ENCODE assay signal across 1 cellular context in the genomic region with DNA sequence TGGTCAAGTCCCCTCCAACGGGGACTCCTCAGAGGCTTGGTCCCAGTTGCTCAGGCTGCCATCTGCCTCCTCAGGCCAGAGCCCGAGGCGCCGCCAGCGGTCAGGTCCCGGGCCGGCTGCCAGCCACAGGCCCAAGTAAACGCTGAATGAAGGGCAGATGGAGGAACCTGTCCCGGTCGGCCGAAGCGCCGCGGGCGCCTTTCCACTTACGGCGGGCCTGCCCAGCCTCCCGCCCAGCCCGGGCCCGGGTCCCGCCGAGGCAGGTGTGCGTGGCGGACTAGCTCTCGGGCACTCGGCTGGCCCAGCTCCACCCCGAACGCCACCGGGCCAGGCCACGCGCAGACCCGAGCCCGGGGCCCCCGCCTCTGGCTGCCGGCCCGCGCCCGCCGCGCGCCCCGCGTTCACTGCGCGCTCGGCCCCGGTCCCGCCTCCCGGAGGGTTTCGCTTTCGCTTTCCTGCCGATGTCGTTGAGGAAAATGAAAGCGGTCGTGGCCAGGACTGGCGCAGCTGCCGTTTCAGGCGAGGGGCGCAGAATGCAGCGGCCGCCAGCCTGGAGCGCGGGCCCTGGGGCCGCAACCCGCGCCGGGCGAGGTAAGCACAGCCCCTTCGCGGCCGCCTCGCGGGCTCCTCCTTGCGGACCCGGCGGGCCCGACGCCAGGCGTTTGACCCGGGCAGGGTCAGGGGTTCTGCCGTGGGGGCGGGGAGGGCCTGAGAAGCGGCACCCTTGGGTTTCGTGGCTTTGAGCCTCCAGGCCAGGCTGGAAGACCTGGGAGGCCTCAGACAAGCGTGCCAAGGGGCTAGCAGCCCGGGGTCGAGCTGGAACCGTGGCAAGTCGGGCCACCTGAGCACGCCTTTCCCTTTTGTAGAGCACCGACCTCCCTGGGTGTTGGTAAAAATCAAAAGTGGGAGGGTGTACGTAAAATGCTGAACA.
TF ChIP-seq lines count a peak whose summit lies in the region.

No MANE protein-coding gene starts in this region.

TF ChIP-seq in SK-N-SH, 30 proteins besides CTCF, POLR2A, EP300 and RAD21 (continued from another document):
- TF ChIP-seq, protein P1, sequence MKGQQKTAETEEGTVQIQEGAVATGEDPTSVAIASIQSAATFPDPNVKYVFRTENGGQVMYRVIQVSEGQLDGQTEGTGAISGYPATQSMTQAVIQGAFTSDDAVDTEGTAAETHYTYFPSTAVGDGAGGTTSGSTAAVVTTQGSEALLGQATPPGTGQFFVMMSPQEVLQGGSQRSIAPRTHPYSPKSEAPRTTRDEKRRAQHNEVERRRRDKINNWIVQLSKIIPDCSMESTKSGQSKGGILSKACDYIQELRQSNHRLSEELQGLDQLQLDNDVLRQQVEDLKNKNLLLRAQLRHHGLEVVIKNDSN (IDR thresholded peaks at IDR 0.05; ENCODE audit: borderline replicate concordance, low read depth): no peak
- TF ChIP-seq NFIC (IDR thresholded peaks at IDR 0.05; ENCODE audit: borderline replicate concordance) (peak; percentile 61), YY1 (IDR thresholded peaks at IDR 0.05; ENCODE audit: low read depth) (no peak), EZH2phosphoT487 (IDR thresholded peaks at IDR 0.05; ENCODE audit: borderline replicate concordance, low read depth) (no peak), TEAD4 (IDR thresholded peaks at IDR 0.05; ENCODE audit: borderline replicate concordance, insufficient read depth) (no peak), JUND (IDR thresholded peaks at IDR 0.05) (no peak), RXRA (IDR thresholded peaks at IDR 0.05; ENCODE audit: borderline replicate concordance, low read depth) (0 out of 2 replicates have a peak, but pooled peaks have one; percentile 51), SMC3 (IDR thresholded peaks at IDR 0.05; ENCODE audit: low read depth, low read length) (peak; percentile 48), MEF2A (IDR thresholded peaks at IDR 0.05; ENCODE audit: borderline replicate concordance, low read depth) (no peak), RCOR1 (IDR thresholded peaks at IDR 0.05; ENCODE audit: low read length) (no peak), GABPA (IDR thresholded peaks at IDR 0.05; ENCODE audit: low read depth) (no peak), FOXM1 (IDR thresholded peaks at IDR 0.05; ENCODE audit: low read depth) (no peak), CHD2 (IDR thresholded peaks at IDR 0.05; ENCODE audit: low read length, partially characterized antibody) (peak; percentile 76), TAF1 (IDR thresholded peaks at IDR 0.05; ENCODE audit: borderline replicate concordance, low read depth, low read length) (peak; percentile 46)
- TF ChIP-seq, protein P2, sequence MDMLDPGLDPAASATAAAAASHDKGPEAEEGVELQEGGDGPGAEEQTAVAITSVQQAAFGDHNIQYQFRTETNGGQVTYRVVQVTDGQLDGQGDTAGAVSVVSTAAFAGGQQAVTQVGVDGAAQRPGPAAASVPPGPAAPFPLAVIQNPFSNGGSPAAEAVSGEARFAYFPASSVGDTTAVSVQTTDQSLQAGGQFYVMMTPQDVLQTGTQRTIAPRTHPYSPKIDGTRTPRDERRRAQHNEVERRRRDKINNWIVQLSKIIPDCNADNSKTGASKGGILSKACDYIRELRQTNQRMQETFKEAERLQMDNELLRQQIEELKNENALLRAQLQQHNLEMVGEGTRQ (IDR thresholded peaks at IDR 0.05; ENCODE audit: borderline replicate concordance, low read depth, low read length): no peak
- TF ChIP-seq, protein P3, sequence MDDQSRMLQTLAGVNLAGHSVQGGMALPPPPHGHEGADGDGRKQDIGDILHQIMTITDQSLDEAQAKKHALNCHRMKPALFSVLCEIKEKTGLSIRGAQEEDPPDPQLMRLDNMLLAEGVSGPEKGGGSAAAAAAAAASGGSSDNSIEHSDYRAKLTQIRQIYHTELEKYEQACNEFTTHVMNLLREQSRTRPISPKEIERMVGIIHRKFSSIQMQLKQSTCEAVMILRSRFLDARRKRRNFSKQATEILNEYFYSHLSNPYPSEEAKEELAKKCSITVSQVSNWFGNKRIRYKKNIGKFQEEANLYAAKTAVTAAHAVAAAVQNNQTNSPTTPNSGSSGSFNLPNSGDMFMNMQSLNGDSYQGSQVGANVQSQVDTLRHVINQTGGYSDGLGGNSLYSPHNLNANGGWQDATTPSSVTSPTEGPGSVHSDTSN (IDR thresholded peaks at IDR 0.05): peak; percentile 71
- TF ChIP-seq, protein P4, sequence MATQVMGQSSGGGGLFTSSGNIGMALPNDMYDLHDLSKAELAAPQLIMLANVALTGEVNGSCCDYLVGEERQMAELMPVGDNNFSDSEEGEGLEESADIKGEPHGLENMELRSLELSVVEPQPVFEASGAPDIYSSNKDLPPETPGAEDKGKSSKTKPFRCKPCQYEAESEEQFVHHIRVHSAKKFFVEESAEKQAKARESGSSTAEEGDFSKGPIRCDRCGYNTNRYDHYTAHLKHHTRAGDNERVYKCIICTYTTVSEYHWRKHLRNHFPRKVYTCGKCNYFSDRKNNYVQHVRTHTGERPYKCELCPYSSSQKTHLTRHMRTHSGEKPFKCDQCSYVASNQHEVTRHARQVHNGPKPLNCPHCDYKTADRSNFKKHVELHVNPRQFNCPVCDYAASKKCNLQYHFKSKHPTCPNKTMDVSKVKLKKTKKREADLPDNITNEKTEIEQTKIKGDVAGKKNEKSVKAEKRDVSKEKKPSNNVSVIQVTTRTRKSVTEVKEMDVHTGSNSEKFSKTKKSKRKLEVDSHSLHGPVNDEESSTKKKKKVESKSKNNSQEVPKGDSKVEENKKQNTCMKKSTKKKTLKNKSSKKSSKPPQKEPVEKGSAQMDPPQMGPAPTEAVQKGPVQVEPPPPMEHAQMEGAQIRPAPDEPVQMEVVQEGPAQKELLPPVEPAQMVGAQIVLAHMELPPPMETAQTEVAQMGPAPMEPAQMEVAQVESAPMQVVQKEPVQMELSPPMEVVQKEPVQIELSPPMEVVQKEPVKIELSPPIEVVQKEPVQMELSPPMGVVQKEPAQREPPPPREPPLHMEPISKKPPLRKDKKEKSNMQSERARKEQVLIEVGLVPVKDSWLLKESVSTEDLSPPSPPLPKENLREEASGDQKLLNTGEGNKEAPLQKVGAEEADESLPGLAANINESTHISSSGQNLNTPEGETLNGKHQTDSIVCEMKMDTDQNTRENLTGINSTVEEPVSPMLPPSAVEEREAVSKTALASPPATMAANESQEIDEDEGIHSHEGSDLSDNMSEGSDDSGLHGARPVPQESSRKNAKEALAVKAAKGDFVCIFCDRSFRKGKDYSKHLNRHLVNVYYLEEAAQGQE (IDR thresholded peaks at IDR 0.05; ENCODE audit: low read depth, low read length): no peak
- TF ChIP-seq, protein P5, sequence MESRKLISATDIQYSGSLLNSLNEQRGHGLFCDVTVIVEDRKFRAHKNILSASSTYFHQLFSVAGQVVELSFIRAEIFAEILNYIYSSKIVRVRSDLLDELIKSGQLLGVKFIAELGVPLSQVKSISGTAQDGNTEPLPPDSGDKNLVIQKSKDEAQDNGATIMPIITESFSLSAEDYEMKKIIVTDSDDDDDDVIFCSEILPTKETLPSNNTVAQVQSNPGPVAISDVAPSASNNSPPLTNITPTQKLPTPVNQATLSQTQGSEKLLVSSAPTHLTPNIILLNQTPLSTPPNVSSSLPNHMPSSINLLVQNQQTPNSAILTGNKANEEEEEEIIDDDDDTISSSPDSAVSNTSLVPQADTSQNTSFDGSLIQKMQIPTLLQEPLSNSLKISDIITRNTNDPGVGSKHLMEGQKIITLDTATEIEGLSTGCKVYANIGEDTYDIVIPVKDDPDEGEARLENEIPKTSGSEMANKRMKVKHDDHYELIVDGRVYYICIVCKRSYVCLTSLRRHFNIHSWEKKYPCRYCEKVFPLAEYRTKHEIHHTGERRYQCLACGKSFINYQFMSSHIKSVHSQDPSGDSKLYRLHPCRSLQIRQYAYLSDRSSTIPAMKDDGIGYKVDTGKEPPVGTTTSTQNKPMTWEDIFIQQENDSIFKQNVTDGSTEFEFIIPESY (IDR thresholded peaks at IDR 0.05; ENCODE audit: borderline replicate concordance, low read depth): no peak
